ENCODE assay signal across 2 cellular contexts in the genomic region with DNA sequence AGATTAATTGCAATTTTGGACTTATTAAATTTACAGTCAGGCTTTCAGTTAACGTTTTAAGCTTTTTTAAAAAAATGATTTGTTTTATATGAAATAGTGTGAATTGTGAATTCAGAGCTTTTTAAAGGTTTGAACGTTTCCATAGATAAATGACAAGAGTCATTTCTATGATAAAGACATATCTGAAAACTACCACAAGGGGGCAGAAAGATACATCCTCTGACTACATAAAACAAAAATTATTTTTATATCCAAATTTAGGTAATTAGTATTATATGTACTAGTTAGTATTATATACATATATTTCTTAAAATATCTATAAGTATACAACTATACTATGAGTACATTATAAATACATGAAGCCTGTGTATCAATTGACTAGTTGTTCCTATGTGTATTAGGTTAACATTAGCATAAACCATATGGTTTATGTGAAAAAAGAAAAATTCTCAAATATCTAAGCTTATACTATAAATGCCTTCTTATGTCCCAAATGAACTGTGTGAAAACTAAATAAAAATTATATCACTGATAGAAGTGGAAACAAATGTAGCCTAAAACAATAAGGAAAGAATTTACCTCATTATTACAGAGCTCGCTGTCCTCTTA.
TF ChIP-seq lines count a peak whose summit lies in the region.

No MANE protein-coding gene starts in this region.

TF ChIP-seq in WTC11, 78 proteins besides CTCF, POLR2A, EP300 and RAD21 (continued from another document):
- TF ChIP-seq HMGA2 (CRISPR knock-in tag; IDR thresholded peaks at IDR 0.05) (no peak), ZNF396 (CRISPR knock-in tag; IDR thresholded peaks at IDR 0.05; ENCODE audit: borderline replicate concordance) (no peak), SMAD4 (CRISPR knock-in tag; IDR thresholded peaks at IDR 0.05) (no peak), ZNF416 (CRISPR knock-in tag; IDR thresholded peaks at IDR 0.05) (no peak)
- TF ChIP-seq, protein P1, sequence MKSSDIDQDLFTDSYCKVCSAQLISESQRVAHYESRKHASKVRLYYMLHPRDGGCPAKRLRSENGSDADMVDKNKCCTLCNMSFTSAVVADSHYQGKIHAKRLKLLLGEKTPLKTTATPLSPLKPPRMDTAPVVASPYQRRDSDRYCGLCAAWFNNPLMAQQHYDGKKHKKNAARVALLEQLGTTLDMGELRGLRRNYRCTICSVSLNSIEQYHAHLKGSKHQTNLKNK (CRISPR knock-in tag; IDR thresholded peaks at IDR 0.05), result no peak

TF ChIP-seq in liver, 16 proteins besides CTCF, POLR2A, EP300 and RAD21 (continued from another document):
- TF ChIP-seq, protein P2, sequence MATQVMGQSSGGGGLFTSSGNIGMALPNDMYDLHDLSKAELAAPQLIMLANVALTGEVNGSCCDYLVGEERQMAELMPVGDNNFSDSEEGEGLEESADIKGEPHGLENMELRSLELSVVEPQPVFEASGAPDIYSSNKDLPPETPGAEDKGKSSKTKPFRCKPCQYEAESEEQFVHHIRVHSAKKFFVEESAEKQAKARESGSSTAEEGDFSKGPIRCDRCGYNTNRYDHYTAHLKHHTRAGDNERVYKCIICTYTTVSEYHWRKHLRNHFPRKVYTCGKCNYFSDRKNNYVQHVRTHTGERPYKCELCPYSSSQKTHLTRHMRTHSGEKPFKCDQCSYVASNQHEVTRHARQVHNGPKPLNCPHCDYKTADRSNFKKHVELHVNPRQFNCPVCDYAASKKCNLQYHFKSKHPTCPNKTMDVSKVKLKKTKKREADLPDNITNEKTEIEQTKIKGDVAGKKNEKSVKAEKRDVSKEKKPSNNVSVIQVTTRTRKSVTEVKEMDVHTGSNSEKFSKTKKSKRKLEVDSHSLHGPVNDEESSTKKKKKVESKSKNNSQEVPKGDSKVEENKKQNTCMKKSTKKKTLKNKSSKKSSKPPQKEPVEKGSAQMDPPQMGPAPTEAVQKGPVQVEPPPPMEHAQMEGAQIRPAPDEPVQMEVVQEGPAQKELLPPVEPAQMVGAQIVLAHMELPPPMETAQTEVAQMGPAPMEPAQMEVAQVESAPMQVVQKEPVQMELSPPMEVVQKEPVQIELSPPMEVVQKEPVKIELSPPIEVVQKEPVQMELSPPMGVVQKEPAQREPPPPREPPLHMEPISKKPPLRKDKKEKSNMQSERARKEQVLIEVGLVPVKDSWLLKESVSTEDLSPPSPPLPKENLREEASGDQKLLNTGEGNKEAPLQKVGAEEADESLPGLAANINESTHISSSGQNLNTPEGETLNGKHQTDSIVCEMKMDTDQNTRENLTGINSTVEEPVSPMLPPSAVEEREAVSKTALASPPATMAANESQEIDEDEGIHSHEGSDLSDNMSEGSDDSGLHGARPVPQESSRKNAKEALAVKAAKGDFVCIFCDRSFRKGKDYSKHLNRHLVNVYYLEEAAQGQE (IDR thresholded peaks at IDR 0.05), result no peak
- TF ChIP-seq, protein P3, sequence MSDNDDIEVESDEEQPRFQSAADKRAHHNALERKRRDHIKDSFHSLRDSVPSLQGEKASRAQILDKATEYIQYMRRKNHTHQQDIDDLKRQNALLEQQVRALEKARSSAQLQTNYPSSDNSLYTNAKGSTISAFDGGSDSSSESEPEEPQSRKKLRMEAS (IDR thresholded peaks at IDR 0.05), result no peak
- TF ChIP-seq FOXA1 (IDR thresholded peaks at IDR 0.05) (no peak), TAF1 (conservative IDR thresholded peaks at IDR 0.05) (no peak), HNF4G (IDR thresholded peaks at IDR 0.05) (no peak), FOXA2 (IDR thresholded peaks at IDR 0.05) (no peak)
TF ChIP-seq in liver: peak in this region for 0.
